ENCODE assay signal across 11 cellular contexts in genomic region chr12:106682594-106683234, GRCh38.
A peak's percentile ranks its signal among the peaks of the same experiment; 100 is the strongest.
DNase-seq lines count a peak whose midpoint lies in the region; ATAC-seq and TF ChIP-seq lines count a peak whose summit lies in the region.
"Had no signal": no experiment of that assay in that cellular context is flagged by ENCODE, and none has a peak within 500 bp of the region (broad histone marks: within the 10 kb centered on the region; RNA-seq: fewer than 3 reads in every experiment).

No MANE protein-coding gene starts in this region.

- H3K27ac Mint-ChIP-seq in chondrocyte (ENCODE audit: unreplicated experiment) = no peak overlapping the region
- no peak overlapping the region for H3K27ac Mint-ChIP-seq in activated CD4-positive, alpha-beta T cell treated with anti-CD3 and anti-CD28 coated beads for 36 hours

- H4K91ac ChIP-seq in mesenchymal stem cell (ENCODE audit: low read length) = no peak overlapping the region

- no peak overlapping the region for H3K23ac ChIP-seq in mesenchymal stem cell (ENCODE audit: low read length in 2 of 2)

- H3K9ac ChIP-seq in mesenchymal stem cell (ENCODE audit: low read length) = no peak overlapping the region

- no peak overlapping the region for H2BK12ac ChIP-seq in mesenchymal stem cell (ENCODE audit: low read length in 2 of 2)

- POLR2A ChIA-PET in activated CD4-positive, alpha-beta T cell treated with anti-CD3 and anti-CD28 coated beads for 36 hours (lab: Charles Lee) = no interaction called here

- H3K4me1 Mint-ChIP-seq in chondrocyte (ENCODE audit: low read depth) = no peaks in the 10 kb centered on the region
- no peaks in the 10 kb centered on the region for H3K4me1 Mint-ChIP-seq in activated CD4-positive, alpha-beta T cell treated with anti-CD3 and anti-CD28 coated beads for 36 hours

- no peaks in the 10 kb centered on the region for H3K4me1 ChIP-seq in mesenchymal stem cell (ENCODE audit: control insufficient read depth, insufficient read depth, low read depth, low read length)

- DNase-seq in ELR (ENCODE audit: low read depth) (peak; percentile 47), LNCaP clone FGC (ENCODE audit: low read depth) (no peak), chondrocyte (ENCODE audit: low spot score) (no peak), mesenchymal stem cell (peak; percentile 36), substantia nigra (lab: John Stamatoyannopoulos, UW) (no peak), GOT3 (lab: John Stamatoyannopoulos, UW) (no peak)
- DNase-seq in activated CD4-positive, alpha-beta T cell treated with anti-CD3 and anti-CD28 coated beads for 36 hours = no peak
- DNase-seq: anterior cingulate cortex; left cardiac atrium; stimulated activated CD4-positive, alpha-beta T cell treated with anti-CD3 and anti-CD28 coated beads, Interleukin-4, amount 100 ng/mL, for 4 hours had no signal

- no peak overlapping the region for H4K8ac ChIP-seq in mesenchymal stem cell (ENCODE audit: low read length)

- TF ChIP-seq CTCF in LNCaP clone FGC (IDR thresholded peaks at IDR 0.05; ENCODE audit: control insufficient read depth, extremely low read depth, insufficient read depth) (peak; percentile 45), chondrocyte (IDR thresholded peaks at IDR 0.05) (peak; percentile 63)

- no peaks in the 10 kb centered on the region for H3K79me1 ChIP-seq in mesenchymal stem cell (replicated peaks; ENCODE audit: low read length, poor library complexity, severe bottlenecking)

- no peaks in the 10 kb centered on the region for H3K36me3 Mint-ChIP-seq in chondrocyte (ENCODE audit: low read depth)
- no peaks in the 10 kb centered on the region for H3K36me3 Mint-ChIP-seq in activated CD4-positive, alpha-beta T cell treated with anti-CD3 and anti-CD28 coated beads for 36 hours (ENCODE audit: low read depth)

- H3K9me3 Mint-ChIP-seq in chondrocyte (ENCODE audit: low read depth) = no peaks in the 10 kb centered on the region
- no peaks in the 10 kb centered on the region for H3K9me3 Mint-ChIP-seq in activated CD4-positive, alpha-beta T cell treated with anti-CD3 and anti-CD28 coated beads for 36 hours (ENCODE audit: low read depth)

- no peak overlapping the region for H3K4ac ChIP-seq in mesenchymal stem cell (ENCODE audit: low read depth in 1 of 2, low read length in 2 of 2)

- no peaks in the 10 kb centered on the region for H3K27me3 ChIP-seq in mesenchymal stem cell (ENCODE audit: control insufficient read depth in 1 of 2, insufficient read depth in 1 of 2, low read length in 2 of 2)

- H3K4me2 ChIP-seq in mesenchymal stem cell (ENCODE audit: low read length, poor library complexity, severe bottlenecking) = no peak overlapping the region

- H3K14ac ChIP-seq in mesenchymal stem cell (ENCODE audit: low read length in 2 of 2) = peak overlapping the region in 1 of 2 experiments; percentile 64

- no peak overlapping the region for H2BK15ac ChIP-seq in mesenchymal stem cell (ENCODE audit: low read depth, poor library complexity, severe bottlenecking)

- no peak overlapping the region for H3K18ac ChIP-seq in mesenchymal stem cell (ENCODE audit: low read depth in 1 of 2, low read length in 2 of 2)

- no peak overlapping the region for H2BK120ac ChIP-seq in mesenchymal stem cell (ENCODE audit: low read depth, low read length)

- H3K9me3 ChIP-seq in mesenchymal stem cell (ENCODE audit: control insufficient read depth, low read length) = no peaks in the 10 kb centered on the region

- H2AK5ac ChIP-seq in mesenchymal stem cell (ENCODE audit: low read length, severe bottlenecking) = no peak overlapping the region

- H3K27me3 Mint-ChIP-seq in chondrocyte (ENCODE audit: low read depth) = no peaks in the 10 kb centered on the region
- no peaks in the 10 kb centered on the region for H3K27me3 Mint-ChIP-seq in activated CD4-positive, alpha-beta T cell treated with anti-CD3 and anti-CD28 coated beads for 36 hours

- intact Hi-C loops in activated CD4-positive, alpha-beta T cell treated with anti-CD3 and anti-CD28 coated beads for 36 hours (cut with DNase I, micrococcal nuclease) = loop anchor here (5.0 to 10.0 kb wide), 3 partner anchors 160 to 242 kb away; no protein-coding TSS in a partner anchor

- no peaks in the 10 kb centered on the region for H3K36me3 ChIP-seq in mesenchymal stem cell (ENCODE audit: control insufficient read depth in 1 of 2, insufficient read depth in 2 of 2, low read depth in 1 of 2, low read length in 2 of 2)

- H3K4me3 ChIP-seq in LNCaP clone FGC (ENCODE audit: low read depth, low read length) = no peak overlapping the region
- H3K4me3 ChIP-seq in mesenchymal stem cell (ENCODE audit: insufficient read depth in 1 of 2, low read depth in 1 of 2, low read length in 2 of 2) = no peak overlapping the region

- no peak for ATAC-seq in activated CD4-positive, alpha-beta T cell treated with anti-CD3 and anti-CD28 coated beads for 36 hours
- ATAC-seq in HG03139 (IDR thresholded peaks at IDR 0.05; ENCODE audit: unreplicated experiment) = no peak

- H3K27ac ChIP-seq in mesenchymal stem cell (ENCODE audit: low read length, poor library complexity, severe bottlenecking) = no peak overlapping the region
- no peak overlapping the region for H3K27ac ChIP-seq in substantia nigra (ENCODE audit: low read depth, low read length, poor library complexity, severe bottlenecking)

- H2AFZ ChIP-seq in mesenchymal stem cell (ENCODE audit: low read depth, low read length) = no peak overlapping the region

- no peak overlapping the region for H3K4me3 Mint-ChIP-seq in chondrocyte (ENCODE audit: unreplicated experiment)
- no peak overlapping the region for H3K4me3 Mint-ChIP-seq in activated CD4-positive, alpha-beta T cell treated with anti-CD3 and anti-CD28 coated beads for 36 hours

- CTCF ChIA-PET in activated CD4-positive, alpha-beta T cell treated with anti-CD3 and anti-CD28 coated beads for 36 hours (lab: Charles Lee) = interaction anchor here (0.7 kb wide), 2 partner anchors 11 to 169 kb away, joined by 3 to 4 read pairs; no protein-coding TSS in a partner anchor

- 74% methylated on average over 4 of the region's 4 CpGs for WGBS in mesenchymal stem cell

- H2BK5ac ChIP-seq in mesenchymal stem cell (ENCODE audit: low read depth, low read length, poor library complexity, severe bottlenecking) = no peak overlapping the region

Comparison
In these comparisons a context has a peak if more than half of its experiments do, and no peak if none do; other contexts are left out.
1. DNase-seq: peak in ELR (single experiment) and mesenchymal stem cell (single experiment); none in LNCaP clone FGC (single experiment), chondrocyte (single experiment), substantia nigra (0 of 49), activated CD4-positive, alpha-beta T cell treated with anti-CD3 and anti-CD28 coated beads for 36 hours (single experiment) and GOT3 (single experiment).